In the genomic region with DNA sequence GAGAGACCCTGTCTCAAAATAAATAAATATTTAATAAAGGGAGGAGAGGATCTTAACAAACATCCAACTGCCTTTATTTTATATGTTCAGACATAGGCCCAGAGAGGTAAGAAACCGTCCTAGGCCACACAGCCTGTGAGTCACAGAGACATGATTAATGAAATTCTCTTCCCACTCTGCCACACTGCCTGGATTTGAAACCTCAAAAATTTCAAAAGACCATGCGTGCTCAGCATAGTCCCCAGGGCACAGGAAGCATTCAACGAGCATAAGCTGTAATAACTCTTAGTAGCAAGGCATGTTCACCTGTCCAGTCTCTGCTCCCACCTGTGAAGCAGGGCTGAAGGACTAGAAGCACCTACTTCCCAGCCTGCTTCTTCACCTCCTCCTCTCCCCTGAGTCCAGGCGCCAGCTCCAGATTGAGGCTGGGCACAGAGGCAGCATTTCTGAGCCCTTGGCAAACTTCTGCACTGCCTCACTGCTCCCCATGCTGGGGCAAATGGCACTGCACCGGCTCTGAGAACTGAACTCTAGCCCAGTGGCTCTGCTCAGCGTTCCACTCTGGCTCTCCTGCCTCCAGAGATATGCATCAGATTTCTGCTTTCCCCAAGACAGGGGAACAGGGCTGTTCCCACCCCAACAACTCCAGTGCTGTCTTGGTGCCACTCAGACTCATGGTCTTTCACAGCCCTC, we compare ENCODE assay signal across 1 cellular context.
TF ChIP-seq lines count a peak whose summit lies in the region.

No MANE protein-coding gene starts in this region.

TF ChIP-seq in H1, 55 proteins besides CTCF, POLR2A, EP300 and RAD21:
- TF ChIP-seq CTBP2 (IDR thresholded peaks at IDR 0.05; ENCODE audit: borderline replicate concordance, insufficient read depth, insufficient read length, low read length): no peak
- TF ChIP-seq ASH2L (IDR thresholded peaks at IDR 0.05; ENCODE audit: low read length): no peak
- TF ChIP-seq EZH2 (IDR thresholded peaks at IDR 0.05; ENCODE audit: low read depth, low read length, severe bottlenecking): no peak
- TF ChIP-seq MAFK (IDR thresholded peaks at IDR 0.05; ENCODE audit: low read depth, low read length): no peak
- no peak for TF ChIP-seq CREB1 (IDR thresholded peaks at IDR 0.05)
- TF ChIP-seq ATF3 (IDR thresholded peaks at IDR 0.05; ENCODE audit: insufficient read depth, low read depth, low read length): no peak
- no peak for TF ChIP-seq KDM4A (IDR thresholded peaks at IDR 0.05; ENCODE audit: low read depth, low read length, severe bottlenecking)
- no peak for TF ChIP-seq POU5F1 (IDR thresholded peaks at IDR 0.05; ENCODE audit: low read depth, low read length)
- no peak for TF ChIP-seq RXRA (IDR thresholded peaks at IDR 0.05; ENCODE audit: insufficient read depth, low read depth, low read length)
- no peak for TF ChIP-seq TCF12 (IDR thresholded peaks at IDR 0.05; ENCODE audit: low read depth, low read length)
- TF ChIP-seq TEAD4 (IDR thresholded peaks at IDR 0.05; ENCODE audit: low read depth, low read length): no peak
- no peak for TF ChIP-seq SUZ12 (IDR thresholded peaks at IDR 0.05; ENCODE audit: low read length)
TF ChIP-seq in H1: peak in this region for 0.
